8 cellular contexts compared by ENCODE assay signal in genomic region chr6:70956451-70957283, GRCh38. TPM values are rescaled to one million over a fixed set of nuclear protein-coding genes. Genes with fewer than 3 reads are reported as not detected.
DNase-seq lines count a peak whose midpoint lies in the region; ATAC-seq and TF ChIP-seq lines count a peak whose summit lies in the region.

TSS of gene B3GAT2 (minus strand) at chr6:70957060. CDS start at chr6:70956429, 631 bp downstream.

- peaks cover 10% of the 10 kb centered on the region for H3K4me1 Mint-ChIP-seq in activated T-helper 2 cell treated with anti-CD3 and anti-CD28 coated beads, Interferon-gamma antibody, Interleukin-2, Interleukin-4, amounts not matched to agents 10 μg/mL and 5 μg/mL and 100 μg/mL, durations not matched to agents 14 hours and 24 hours and 36 hours (ENCODE audit: low read depth)
- peaks cover 14% of the 10 kb centered on the region for H3K4me1 Mint-ChIP-seq in osteocyte (ENCODE audit: unreplicated experiment)

- peak; percentile 4 for ATAC-seq in GM19025 (IDR thresholded peaks at IDR 0.05; ENCODE audit: low read depth, unreplicated experiment)

- H3K4me3 ChIP-seq in BE2C (ENCODE audit: low read depth, low read length) (peak within 1 kb of the TSS; percentile 49), HL-60 (replicated peaks; ENCODE audit: insufficient read depth, low read length) (peak within 1 kb of the TSS; percentile 37)

- H3K36me3 Mint-ChIP-seq in activated T-helper 2 cell treated with anti-CD3 and anti-CD28 coated beads, Interferon-gamma antibody, Interleukin-2, Interleukin-4, amounts not matched to agents 10 μg/mL and 5 μg/mL and 100 μg/mL, durations not matched to agents 14 hours and 24 hours and 36 hours (ENCODE audit: low read depth) = no peaks in the 10 kb centered on the region
- no peaks in the 10 kb centered on the region for H3K36me3 Mint-ChIP-seq in osteocyte (ENCODE audit: unreplicated experiment)

- no peaks in the 10 kb centered on the region for H3K9me3 ChIP-seq in BE2C

- H3K36me3 ChIP-seq in BE2C = no peaks in the 10 kb centered on the region

- no peaks in the 10 kb centered on the region for H3K4me1 ChIP-seq in BE2C

- no peak within 1 kb of the TSS for H3K27ac ChIP-seq in HL-60 (replicated peaks)

- H3K27ac Mint-ChIP-seq in activated T-helper 2 cell treated with anti-CD3 and anti-CD28 coated beads, Interferon-gamma antibody, Interleukin-2, Interleukin-4, amounts not matched to agents 10 μg/mL and 5 μg/mL and 100 μg/mL, durations not matched to agents 14 hours and 24 hours and 36 hours = no peak within 1 kb of the TSS
- no peak within 1 kb of the TSS for H3K27ac Mint-ChIP-seq in osteocyte (ENCODE audit: unreplicated experiment)

- H3K27me3 Mint-ChIP-seq in activated T-helper 2 cell treated with anti-CD3 and anti-CD28 coated beads, Interferon-gamma antibody, Interleukin-2, Interleukin-4, amounts not matched to agents 10 μg/mL and 5 μg/mL and 100 μg/mL, durations not matched to agents 14 hours and 24 hours and 36 hours (ENCODE audit: low read depth) = peaks cover 67% of the 10 kb centered on the region
- H3K27me3 Mint-ChIP-seq in osteocyte (ENCODE audit: unreplicated experiment) = peaks cover 84% of the 10 kb centered on the region

- peak within 1 kb of the TSS; percentile 63 for H3K4me3 Mint-ChIP-seq in activated T-helper 2 cell treated with anti-CD3 and anti-CD28 coated beads, Interferon-gamma antibody, Interleukin-2, Interleukin-4, amounts not matched to agents 10 μg/mL and 5 μg/mL and 100 μg/mL, durations not matched to agents 14 hours and 24 hours and 36 hours (ENCODE audit: low read depth)
- peak within 1 kb of the TSS; percentile 77 for H3K4me3 Mint-ChIP-seq in osteocyte (ENCODE audit: unreplicated experiment)

- TF ChIP-seq CTCF in BE2C (IDR thresholded peaks at IDR 0.05; ENCODE audit: low read depth, low read length) = no peak
- no peak for TF ChIP-seq CTCF in HL-60 (IDR thresholded peaks at IDR 0.05; ENCODE audit: insufficient read depth, low read length)
- no peak for TF ChIP-seq CTCF in osteocyte (IDR thresholded peaks at IDR 0.05)

- intact Hi-C loops in activated T-helper 2 cell treated with anti-CD3 and anti-CD28 coated beads, Interferon-gamma antibody, Interleukin-2, Interleukin-4, amounts not matched to agents 10 μg/mL and 5 μg/mL and 100 μg/mL, durations not matched to agents 14 hours and 24 hours and 36 hours (cut with micrococcal nuclease) = loop anchor here (2.0 to 5.0 kb wide), 3 partner anchors 250 to 644 kb away; partner anchors contain the start of gene FAM135A
- intact Hi-C loops in head of caudate nucleus (cut with DNase I) = loop anchor here (5.0 kb wide), 1 partner anchor 249 kb away; no protein-coding TSS in a partner anchor

- peak; percentile 39 for DNase-seq in BE2C
- DNase-seq in HL-60 (ENCODE audit: low read depth in 1 of 2, low spot score in 1 of 2) = no peak
- no peak for DNase-seq in activated T-helper 2 cell treated with anti-CD3 and anti-CD28 coated beads, Interferon-gamma antibody, Interleukin-2, Interleukin-4, amounts not matched to agents 10 μg/mL and 5 μg/mL and 100 μg/mL, durations not matched to agents 14 hours and 24 hours and 36 hours (ENCODE audit: low spot score)
- DNase-seq in head of caudate nucleus = peak in 41 of 42 donors; percentile 12 to 72 (median 48)
- DNase-seq in osteocyte (ENCODE audit: extremely low spot score, unreplicated experiment) = peak; percentile 84
- DNase-seq in NCI-H526 treated with DMSO at 0.1 percent for 48 hours (lab: John Stamatoyannopoulos, UW) = no peak
- no peak for DNase-seq in stimulated activated naive CD4-positive, alpha-beta T cell treated with Interleukin-2 at 50 U/mL for 16 hours (lab: John Stamatoyannopoulos, UW)

- no peaks in the 10 kb centered on the region for H3K9me3 Mint-ChIP-seq in activated T-helper 2 cell treated with anti-CD3 and anti-CD28 coated beads, Interferon-gamma antibody, Interleukin-2, Interleukin-4, amounts not matched to agents 10 μg/mL and 5 μg/mL and 100 μg/mL, durations not matched to agents 14 hours and 24 hours and 36 hours
- H3K9me3 Mint-ChIP-seq in osteocyte (ENCODE audit: unreplicated experiment) = no peaks in the 10 kb centered on the region

- peaks cover 21% of the 10 kb centered on the region for H3K27me3 ChIP-seq in BE2C
- peaks cover 46% of the 10 kb centered on the region for H3K27me3 ChIP-seq in HL-60 (ENCODE audit: insufficient read depth, poor library complexity, severe bottlenecking)

RNA-seq across cellular contexts. Expression of gene B3GAT2, which starts in this region (rescaled TPM):
- 0.14 TPM for polyA plus RNA-seq in BE2C (2012; ENCODE audit: insufficient read depth, insufficient read length, low read depth)
- not detected in 2 replicates for total RNA-seq in activated T-helper 2 cell treated with anti-CD3 and anti-CD28 coated beads, Interferon-gamma antibody, Interleukin-2, Interleukin-4, amounts not matched to agents 10 μg/mL and 5 μg/mL and 100 μg/mL, durations not matched to agents 14 hours and 24 hours and 36 hours
- total RNA-seq in osteocyte = not detected in 2 replicates

Comparison
In these comparisons a context has a peak if more than half of its experiments do, and no peak if none do; other contexts are left out.
1. Peak in DNase-seq in osteocyte; RNA of the gene not detected or under 1 TPM.
2. DNase-seq: peak in BE2C (single experiment) and head of caudate nucleus (41 of 42); none in HL-60 (0 of 2), activated T-helper 2 cell treated with anti-CD3 and anti-CD28 coated beads, Interferon-gamma antibody, Interleukin-2, Interleukin-4, amounts not matched to agents 10 μg/mL and 5 μg/mL and 100 μg/mL, durations not matched to agents 14 hours and 24 hours and 36 hours (single experiment), NCI-H526 treated with DMSO at 0.1 percent for 48 hours (single experiment) and stimulated activated naive CD4-positive, alpha-beta T cell treated with Interleukin-2 at 50 U/mL for 16 hours (single experiment).